In genomic region chr16:6016530-6017184, GRCh38 we compare ENCODE assay signal across 9 cellular contexts.
A peak's percentile ranks its signal among the peaks of the same experiment; 100 is the strongest.
DNase-seq lines count a peak whose midpoint lies in the region; FAIRE-seq and TF ChIP-seq lines count a peak whose summit lies in the region.
"Had no signal": no experiment of that assay in that cellular context is flagged by ENCODE, and none has a peak within 500 bp of the region (broad histone marks: within the 10 kb centered on the region; RNA-seq: fewer than 3 reads in every experiment).

No MANE protein-coding gene starts in this region.

- H3K4me1 Mint-ChIP-seq in nephron progenitor cell, result peaks cover 23% of the 10 kb centered on the region
- H3K4me1 Mint-ChIP-seq in immature natural killer cell, result no peaks in the 10 kb centered on the region

- TF ChIP-seq CTCF in NB4 (IDR thresholded peaks at IDR 0.05; ENCODE audit: low read depth, low read length) (peak; percentile 47), brain microvascular endothelial cell (IDR thresholded peaks at IDR 0.05; ENCODE audit: low read depth, low read length, missing control alignments) (peak; percentile 47), nephron progenitor cell (IDR thresholded peaks at IDR 0.05) (peak; percentile 60)

- DNase-seq in GM12891 (ENCODE audit: insufficient read length, low spot score) (peak; percentile 26), NB4 (ENCODE audit: low read depth) (peak; percentile 54), brain microvascular endothelial cell (peak; percentile 37), nephron progenitor cell (peak; percentile 42), middle frontal gyrus (ENCODE audit: extremely low spot score, low spot score) (no peak), foreskin melanocyte (no peak), NCI-H1105 treated with DMSO at 0.1 percent for 48 hours (lab: John Stamatoyannopoulos, UW) (no peak), immature natural killer cell (no peak)
- DNase-seq: stimulated activated naive CD4-positive, alpha-beta T cell had no signal

- TF ChIP-seq POLR2A in GM12891 (IDR thresholded peaks at IDR 0.05; ENCODE audit: low read depth, low read length), result no peak
- TF ChIP-seq POLR2A in NB4 (IDR thresholded peaks at IDR 0.05; ENCODE audit: extremely low read depth, insufficient read length), result no peak

- H3K27ac Mint-ChIP-seq in nephron progenitor cell (no peak overlapping the region), immature natural killer cell (no peak overlapping the region)

- H3K27me3 Mint-ChIP-seq in nephron progenitor cell (ENCODE audit: low read depth, poor library complexity), result peaks cover 70% of the 10 kb centered on the region
- peaks cover 0 to 2% (median 1%) of the 10 kb centered on the region in 3 donors for H3K27me3 Mint-ChIP-seq in immature natural killer cell (ENCODE audit: low read depth in 3 of 3)

- H3K27ac ChIP-seq in brain microvascular endothelial cell, result no peak overlapping the region

- FAIRE-seq in GM12891 (lab: Jason Lieb, UNC), result no peak

- in situ Hi-C loops in brain microvascular endothelial cell (cut with HindIII; ENCODE audit: low pct_ligation_motif_present, low sequenced_read_pairs), result no loop called here

- H3K9me3 Mint-ChIP-seq in nephron progenitor cell (no peaks in the 10 kb centered on the region), immature natural killer cell (peaks cover 0 to 6% (median under 1%) of the 10 kb centered on the region in 6 donors)

- H3K4me3 Mint-ChIP-seq in nephron progenitor cell (no peak overlapping the region), immature natural killer cell (no peak overlapping the region)

- H3K36me3 ChIP-seq in brain microvascular endothelial cell (replicated peaks), result no peaks in the 10 kb centered on the region

- peaks cover 16% of the 10 kb centered on the region for H3K27me3 ChIP-seq in brain microvascular endothelial cell (replicated peaks)

- H3K36me3 Mint-ChIP-seq in nephron progenitor cell (ENCODE audit: low read depth) (no peaks in the 10 kb centered on the region), immature natural killer cell (no peaks in the 10 kb centered on the region)

- H3K4me3 ChIP-seq in NB4 (ENCODE audit: low read depth, low read length) (no peak overlapping the region), brain microvascular endothelial cell (ENCODE audit: low read depth, low read length) (no peak overlapping the region)

TF ChIP-seq in GM12891, 5 proteins besides CTCF, POLR2A, EP300 and RAD21:
- no peak for TF ChIP-seq TAF1 (IDR thresholded peaks at IDR 0.05; ENCODE audit: low read depth, low read length)
- no peak for TF ChIP-seq PAX5 (IDR thresholded peaks at IDR 0.05; ENCODE audit: insufficient read depth, low read length, severe bottlenecking)
- TF ChIP-seq POLR2AphosphoS5 (IDR thresholded peaks at IDR 0.05; ENCODE audit: low read depth, low read length), result no peak
- TF ChIP-seq SPI1 (IDR thresholded peaks at IDR 0.05; ENCODE audit: low read depth, low read length), result no peak
- no peak for TF ChIP-seq POU2F2 (IDR thresholded peaks at IDR 0.05; ENCODE audit: low read depth, low read length)

Comparison
In these comparisons a context has a peak if more than half of its experiments do, and no peak if none do; other contexts are left out.
1. DNase-seq: peak in GM12891 (single experiment), NB4 (single experiment), brain microvascular endothelial cell (single experiment) and nephron progenitor cell (single experiment); none in middle frontal gyrus (single experiment), foreskin melanocyte (single experiment), NCI-H1105 treated with DMSO at 0.1 percent for 48 hours (single experiment) and immature natural killer cell (0 of 3).
2. Peak in every context shown above with its lines, with median percentiles within 50 percentile points of each other: CTCF ChIP-seq.